In the genomic region with DNA sequence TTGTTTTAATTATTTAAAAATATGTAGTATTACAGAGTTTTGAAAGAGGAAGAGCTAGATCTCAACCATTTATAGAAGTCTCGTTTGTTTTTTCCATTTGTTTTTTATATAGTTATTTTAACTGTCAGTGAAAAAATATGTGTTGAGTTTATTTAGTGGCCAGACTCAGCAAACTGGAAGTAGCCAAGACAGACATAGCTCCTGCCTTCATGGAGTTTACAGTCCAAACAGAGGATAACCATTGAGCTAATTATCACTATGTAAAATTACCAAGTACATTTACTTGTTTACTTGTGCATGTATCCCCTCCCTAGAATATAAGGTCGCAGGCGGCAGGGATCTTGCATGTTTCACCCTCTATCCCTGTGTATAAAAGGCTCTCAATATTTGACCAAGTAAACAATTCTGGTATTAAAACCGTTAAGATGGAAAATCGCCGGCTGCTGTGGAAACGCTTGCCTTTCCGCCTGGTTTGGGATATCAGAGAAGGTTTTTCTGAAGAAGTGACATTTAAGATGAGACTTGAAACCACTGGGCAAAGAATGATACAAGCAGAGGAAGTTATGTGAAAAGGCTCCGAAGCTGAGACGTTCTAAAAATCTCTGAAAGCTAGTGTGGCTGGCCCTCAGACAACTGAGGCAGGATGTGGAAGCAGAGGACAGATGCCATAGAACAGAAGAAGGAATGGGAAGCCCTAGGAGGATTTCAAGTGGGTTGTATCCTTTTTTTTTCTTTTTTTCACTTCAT, we compare ENCODE assay signal across 8 cellular contexts. TPM values are rescaled to one million over a fixed set of nuclear protein-coding genes. Genes with fewer than 3 reads are reported as not detected.
A peak's percentile ranks its signal among the peaks of the same experiment; 100 is the strongest.
DNase-seq lines count a peak whose midpoint lies in the region; ATAC-seq and TF ChIP-seq lines count a peak whose summit lies in the region.

No MANE protein-coding gene starts in this region.

- H3K27ac ChIP-seq in DND-41 (ENCODE audit: low read length) (peak overlapping the region; percentile 100), PC-3 (ENCODE audit: low read length) (peak overlapping the region; percentile 96; the same call in 1 of the 2 replicates), epithelial cell of prostate (peak overlapping the region; percentile 95), psoas muscle (peak overlapping the region; percentile 95)

- no TSS peak for BruUV-seq in PC-3 (replicated peaks; lab: Mats Ljungman, UMichigan)

- H3K27me3 ChIP-seq in DND-41 (ENCODE audit: insufficient read depth, low read length, poor library complexity) (no peaks in the 10 kb centered on the region), PC-3 (ENCODE audit: low read length) (no peaks in the 10 kb centered on the region), psoas muscle (ENCODE audit: insufficient read depth in 3 of 3, low read length in 2 of 3) (no peaks in the 10 kb centered on the region)

- no peaks in the 10 kb centered on the region for H3K9me2 ChIP-seq in PC-3 (replicated peaks; ENCODE audit: low read length)

- CTCF ChIA-PET in PC-3 (lab: Charles Lee) = no interaction called here

- TF ChIP-seq CTCF in DND-41 (IDR thresholded peaks at IDR 0.05; ENCODE audit: borderline replicate concordance, extremely low read depth, low read length, poor library complexity, severe bottlenecking) (no peak), PC-3 (conservative IDR thresholded peaks at IDR 0.05; ENCODE audit: low read depth, low read length) (no peak), psoas muscle (IDR thresholded peaks at IDR 0.05) (no peak)

- 70 to 83% (median 77%) methylated on average over 10 of the region's 10 CpGs for WGBS in psoas muscle, 3 donors

- intact Hi-C loops in PC-3 (cut with micrococcal nuclease) (loop anchor here (1.0 kb wide), 3 partner anchors 69 to 125 kb away; no protein-coding TSS in a partner anchor), psoas muscle (cut with DNase I) (loop anchor here in 1 of 2 donors (5.0 kb wide), 1 partner anchor 80 kb away; the partner anchor contains the start of gene CCNG2)

- H3K9me3 ChIP-seq in DND-41 (ENCODE audit: insufficient read depth, low read length, severe bottlenecking) (no peaks in the 10 kb centered on the region), PC-3 (ENCODE audit: low read length) (no peaks in the 10 kb centered on the region), psoas muscle (no peaks in the 10 kb centered on the region)

- H3K4me2 ChIP-seq in DND-41 (ENCODE audit: insufficient read depth, low read length) (peak overlapping the region; percentile 67), PC-3 (ENCODE audit: low read length) (peak overlapping the region; percentile 88)

- peaks cover 45% of the 10 kb centered on the region for H3K4me1 ChIP-seq in DND-41 (ENCODE audit: insufficient read depth, low read length)
- peaks cover 22% of the 10 kb centered on the region for H3K4me1 ChIP-seq in PC-3 (ENCODE audit: insufficient read depth, low read length)
- peaks cover 34% of the 10 kb centered on the region for H3K4me1 ChIP-seq in psoas muscle

- H4K20me1 ChIP-seq in DND-41 (ENCODE audit: insufficient read depth, low read length) (peaks cover 30% of the 10 kb centered on the region), PC-3 (ENCODE audit: low read length) (peaks cover 25% of the 10 kb centered on the region)

- no peak for DNase-seq in DND-41
- DNase-seq in PC-3 = no peak
- no peak for DNase-seq in epithelial cell of prostate (ENCODE audit: low read depth, low spot score)
- no peak for DNase-seq in psoas muscle
- DNase-seq in NCI-H524 (lab: John Stamatoyannopoulos, UW) = no peak
- DNase-seq in effector CD8-positive, alpha-beta T cell (lab: John Stamatoyannopoulos, UW) = no peak
- DNase-seq in NCI-H2081 (lab: John Stamatoyannopoulos, UW) = no peak

- H3K79me2 ChIP-seq in DND-41 (ENCODE audit: insufficient read depth, low read length) (peaks cover 60% of the 10 kb centered on the region), PC-3 (ENCODE audit: low read length) (peaks cover 36% of the 10 kb centered on the region)

- POLR2A ChIA-PET in PC-3 (lab: Charles Lee; ENCODE audit: unreplicated experiment) = no interaction called here

- H3K4me3 ChIP-seq in DND-41 (ENCODE audit: low read depth in 1 of 2, low read length in 2 of 2) (peak overlapping the region; percentile 41 to 97), PC-3 (ENCODE audit: low read length) (peak overlapping the region; percentile 94), psoas muscle (peak overlapping the region; percentile 90)

- H3K36me3 ChIP-seq in DND-41 (ENCODE audit: insufficient read depth, low read length) = peaks cover 4% of the 10 kb centered on the region; the same call in 1 of the 2 replicates
- no peaks in the 10 kb centered on the region for H3K36me3 ChIP-seq in PC-3 (ENCODE audit: low read depth, low read length)
- H3K36me3 ChIP-seq in psoas muscle (ENCODE audit: insufficient read depth in 1 of 2, low read depth in 1 of 2) = no peaks in the 10 kb centered on the region

- H3K9ac ChIP-seq in DND-41 (ENCODE audit: low read depth, low read length) (peak overlapping the region; percentile 86), PC-3 (ENCODE audit: low read length) (peak overlapping the region; percentile 97)

- no peak for ATAC-seq in DND-41 (ENCODE audit: insufficient read depth, low read depth)
- no peak for ATAC-seq in PC-3
- no peak for ATAC-seq in psoas muscle
- no peak for ATAC-seq in GM19463 (IDR thresholded peaks at IDR 0.05; ENCODE audit: unreplicated experiment)

- H2AFZ ChIP-seq in DND-41 (ENCODE audit: low read depth, low read length) (peak overlapping the region; percentile 92), PC-3 (ENCODE audit: low read length) (no peak overlapping the region; the same call in 1 of the 2 replicates)

- no peaks in the 10 kb centered on the region for H3F3A ChIP-seq in PC-3 (ENCODE audit: low read length, unreplicated experiment)

RNA-seq across cellular contexts. Expression of gene CCNI, which starts 1.3 kb away (rescaled TPM):
- total RNA-seq in PC-3 (2014; rRNA removed) (60.1 and 73.5 TPM in 2 replicates), psoas muscle (100 to 1,000 TPM; 147 to 182 (median 159) TPM)
- polyA plus RNA-seq in psoas muscle = 100 to 1,000 TPM in 1 of 3 donors, 10 to 100 TPM in 2; 82.1 to 122 (median 98.6) TPM
